ENCODE assay signal across 1 cellular context in the genomic region with DNA sequence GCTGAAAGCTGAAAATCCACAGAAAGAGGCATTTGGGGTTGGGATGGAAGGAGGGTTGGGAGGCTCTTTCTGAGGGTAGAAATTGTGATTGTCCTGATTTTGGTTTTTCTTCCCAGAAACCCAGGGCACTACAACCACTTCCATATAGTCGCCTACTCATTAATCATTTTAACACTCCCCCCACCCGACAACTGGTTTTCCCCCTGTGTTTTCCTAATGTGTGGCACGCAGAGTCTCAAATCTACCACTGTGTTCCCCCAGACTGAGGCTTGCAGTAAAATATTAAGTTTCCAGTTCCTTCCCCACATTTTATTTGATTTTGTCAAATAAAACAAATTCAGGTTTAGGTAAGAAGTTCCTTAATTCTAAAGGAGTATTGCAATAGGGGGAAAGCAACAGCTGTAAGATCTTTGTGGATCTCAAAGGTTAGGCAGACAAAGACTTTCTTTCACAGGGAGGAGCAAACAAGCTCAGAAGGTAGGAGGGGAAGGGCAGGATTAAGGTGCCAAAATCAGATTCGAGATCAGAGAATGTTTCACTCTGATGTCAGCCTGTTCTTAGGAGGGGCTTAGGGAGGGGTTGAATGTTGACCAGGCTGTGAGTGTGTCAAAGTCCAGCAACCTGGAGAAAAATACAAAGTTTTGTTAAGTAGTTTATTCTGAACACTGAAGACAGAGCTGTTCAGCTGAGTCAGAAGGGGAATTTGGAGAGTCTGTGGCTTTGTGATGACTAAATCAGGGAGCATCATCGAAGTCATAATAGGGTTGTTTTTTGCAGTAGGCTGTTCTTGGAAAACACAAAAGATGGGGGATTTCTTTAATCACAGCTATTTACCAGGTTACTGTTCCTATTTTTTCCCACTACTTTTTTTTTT.
A peak's percentile ranks its signal among the peaks of the same experiment; 100 is the strongest.
TF ChIP-seq lines count a peak whose summit lies in the region.

No MANE protein-coding gene starts in this region.

TF ChIP-seq in HepG2, 621 proteins besides CTCF, POLR2A, EP300 and RAD21 (continued from another document and continues in another):
- TF ChIP-seq REST (IDR thresholded peaks at IDR 0.05; ENCODE audit: borderline replicate concordance in 1 of 2, low read depth in 1 of 2, low read length in 2 of 2) (no peak; a peak in 1 of 4 replicates), ZXDC (CRISPR knock-in tag; IDR thresholded peaks at IDR 0.05) (no peak), CBFB (CRISPR knock-in tag; IDR thresholded peaks at IDR 0.05) (no peak), MATR3 (CRISPR knock-in tag; IDR thresholded peaks at IDR 0.05) (no peak), GABPA (IDR thresholded peaks at IDR 0.05; ENCODE audit: low read depth, low read length) (no peak), GABPA (CRISPR knock-in tag; IDR thresholded peaks at IDR 0.05; ENCODE audit: low read depth) (no peak), ZNF556 (CRISPR knock-in tag; IDR thresholded peaks at IDR 0.05; ENCODE audit: borderline replicate concordance) (no peak), CEBPB (IDR thresholded peaks at IDR 0.05; ENCODE audit: borderline replicate concordance, low read depth, low read length) (no peak), ZNF260 (CRISPR knock-in tag; IDR thresholded peaks at IDR 0.05; ENCODE audit: borderline replicate concordance, low read depth) (no peak), ZNF546 (CRISPR knock-in tag; conservative IDR thresholded peaks at IDR 0.05) (no peak), ZFP90 (CRISPR knock-in tag; IDR thresholded peaks at IDR 0.05; ENCODE audit: borderline replicate concordance) (no peak), ZKSCAN8 (CRISPR knock-in tag; IDR thresholded peaks at IDR 0.05; ENCODE audit: borderline replicate concordance) (peak; percentile 42; the same call in 1 of the 2 replicates), ZBTB7A (CRISPR knock-in tag; IDR thresholded peaks at IDR 0.05) (no peak), EZH2 (conservative IDR thresholded peaks at IDR 0.05; ENCODE audit: low read depth, low read length) (no peak), ZNF138 (CRISPR knock-in tag; IDR thresholded peaks at IDR 0.05; ENCODE audit: low read depth) (no peak), ZNF768 (CRISPR knock-in tag; IDR thresholded peaks at IDR 0.05) (no peak), NRL (CRISPR knock-in tag; IDR thresholded peaks at IDR 0.05; ENCODE audit: borderline replicate concordance) (no peak), ZNF160 (CRISPR knock-in tag; IDR thresholded peaks at IDR 0.05) (no peak), FOXC1 (CRISPR knock-in tag; IDR thresholded peaks at IDR 0.05; ENCODE audit: borderline replicate concordance) (no peak), STAG1 (CRISPR knock-in tag; IDR thresholded peaks at IDR 0.05) (no peak), ZNF549 (CRISPR knock-in tag; IDR thresholded peaks at IDR 0.05) (no peak), ZNF367 (CRISPR knock-in tag; IDR thresholded peaks at IDR 0.05; ENCODE audit: borderline replicate concordance) (no peak), SKI (IDR thresholded peaks at IDR 0.05; ENCODE audit: partially characterized antibody) (no peak), ZNF652 (CRISPR knock-in tag; IDR thresholded peaks at IDR 0.05; ENCODE audit: borderline replicate concordance, low read depth) (no peak), PHF20 (CRISPR knock-in tag; IDR thresholded peaks at IDR 0.05) (no peak), ZNF333 (CRISPR knock-in tag; IDR thresholded peaks at IDR 0.05; ENCODE audit: borderline replicate concordance) (no peak), TEAD3 (CRISPR knock-in tag; optimal IDR thresholded peaks at IDR 0.05; ENCODE audit: borderline replicate concordance) (peak; percentile 40)
- TF ChIP-seq, protein P1, sequence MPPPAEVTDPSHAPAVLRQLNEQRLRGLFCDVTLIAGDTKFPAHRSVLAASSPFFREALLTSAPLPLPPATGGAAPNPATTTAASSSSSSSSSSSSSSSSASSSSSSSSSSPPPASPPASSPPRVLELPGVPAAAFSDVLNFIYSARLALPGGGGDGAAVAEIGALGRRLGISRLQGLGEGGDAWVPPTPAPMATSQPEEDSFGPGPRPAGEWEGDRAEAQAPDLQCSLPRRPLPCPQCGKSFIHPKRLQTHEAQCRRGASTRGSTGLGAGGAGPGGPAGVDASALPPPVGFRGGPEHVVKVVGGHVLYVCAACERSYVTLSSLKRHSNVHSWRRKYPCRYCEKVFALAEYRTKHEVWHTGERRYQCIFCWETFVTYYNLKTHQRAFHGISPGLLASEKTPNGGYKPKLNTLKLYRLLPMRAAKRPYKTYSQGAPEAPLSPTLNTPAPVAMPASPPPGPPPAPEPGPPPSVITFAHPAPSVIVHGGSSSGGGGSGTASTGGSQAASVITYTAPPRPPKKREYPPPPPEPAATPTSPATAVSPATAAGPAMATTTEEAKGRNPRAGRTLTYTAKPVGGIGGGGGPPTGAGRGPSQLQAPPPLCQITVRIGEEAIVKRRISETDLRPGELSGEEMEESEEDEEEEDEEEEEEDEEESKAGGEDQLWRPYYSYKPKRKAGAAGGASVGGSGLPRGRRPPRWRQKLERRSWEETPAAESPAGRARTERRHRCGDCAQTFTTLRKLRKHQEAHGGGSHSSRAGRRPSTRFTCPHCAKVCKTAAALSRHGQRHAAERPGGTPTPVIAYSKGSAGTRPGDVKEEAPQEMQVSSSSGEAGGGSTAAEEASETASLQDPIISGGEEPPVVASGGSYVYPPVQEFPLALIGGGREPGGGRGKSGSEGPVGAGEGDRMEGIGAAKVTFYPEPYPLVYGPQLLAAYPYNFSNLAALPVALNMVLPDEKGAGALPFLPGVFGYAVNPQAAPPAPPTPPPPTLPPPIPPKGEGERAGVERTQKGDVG (CRISPR knock-in tag; IDR thresholded peaks at IDR 0.05; ENCODE audit: borderline replicate concordance), result no peak
- TF ChIP-seq, protein P2, sequence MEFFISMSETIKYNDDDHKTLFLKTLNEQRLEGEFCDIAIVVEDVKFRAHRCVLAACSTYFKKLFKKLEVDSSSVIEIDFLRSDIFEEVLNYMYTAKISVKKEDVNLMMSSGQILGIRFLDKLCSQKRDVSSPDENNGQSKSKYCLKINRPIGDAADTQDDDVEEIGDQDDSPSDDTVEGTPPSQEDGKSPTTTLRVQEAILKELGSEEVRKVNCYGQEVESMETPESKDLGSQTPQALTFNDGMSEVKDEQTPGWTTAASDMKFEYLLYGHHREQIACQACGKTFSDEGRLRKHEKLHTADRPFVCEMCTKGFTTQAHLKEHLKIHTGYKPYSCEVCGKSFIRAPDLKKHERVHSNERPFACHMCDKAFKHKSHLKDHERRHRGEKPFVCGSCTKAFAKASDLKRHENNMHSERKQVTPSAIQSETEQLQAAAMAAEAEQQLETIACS (CRISPR knock-in tag; IDR thresholded peaks at IDR 0.05), result no peak
- TF ChIP-seq, protein P3, sequence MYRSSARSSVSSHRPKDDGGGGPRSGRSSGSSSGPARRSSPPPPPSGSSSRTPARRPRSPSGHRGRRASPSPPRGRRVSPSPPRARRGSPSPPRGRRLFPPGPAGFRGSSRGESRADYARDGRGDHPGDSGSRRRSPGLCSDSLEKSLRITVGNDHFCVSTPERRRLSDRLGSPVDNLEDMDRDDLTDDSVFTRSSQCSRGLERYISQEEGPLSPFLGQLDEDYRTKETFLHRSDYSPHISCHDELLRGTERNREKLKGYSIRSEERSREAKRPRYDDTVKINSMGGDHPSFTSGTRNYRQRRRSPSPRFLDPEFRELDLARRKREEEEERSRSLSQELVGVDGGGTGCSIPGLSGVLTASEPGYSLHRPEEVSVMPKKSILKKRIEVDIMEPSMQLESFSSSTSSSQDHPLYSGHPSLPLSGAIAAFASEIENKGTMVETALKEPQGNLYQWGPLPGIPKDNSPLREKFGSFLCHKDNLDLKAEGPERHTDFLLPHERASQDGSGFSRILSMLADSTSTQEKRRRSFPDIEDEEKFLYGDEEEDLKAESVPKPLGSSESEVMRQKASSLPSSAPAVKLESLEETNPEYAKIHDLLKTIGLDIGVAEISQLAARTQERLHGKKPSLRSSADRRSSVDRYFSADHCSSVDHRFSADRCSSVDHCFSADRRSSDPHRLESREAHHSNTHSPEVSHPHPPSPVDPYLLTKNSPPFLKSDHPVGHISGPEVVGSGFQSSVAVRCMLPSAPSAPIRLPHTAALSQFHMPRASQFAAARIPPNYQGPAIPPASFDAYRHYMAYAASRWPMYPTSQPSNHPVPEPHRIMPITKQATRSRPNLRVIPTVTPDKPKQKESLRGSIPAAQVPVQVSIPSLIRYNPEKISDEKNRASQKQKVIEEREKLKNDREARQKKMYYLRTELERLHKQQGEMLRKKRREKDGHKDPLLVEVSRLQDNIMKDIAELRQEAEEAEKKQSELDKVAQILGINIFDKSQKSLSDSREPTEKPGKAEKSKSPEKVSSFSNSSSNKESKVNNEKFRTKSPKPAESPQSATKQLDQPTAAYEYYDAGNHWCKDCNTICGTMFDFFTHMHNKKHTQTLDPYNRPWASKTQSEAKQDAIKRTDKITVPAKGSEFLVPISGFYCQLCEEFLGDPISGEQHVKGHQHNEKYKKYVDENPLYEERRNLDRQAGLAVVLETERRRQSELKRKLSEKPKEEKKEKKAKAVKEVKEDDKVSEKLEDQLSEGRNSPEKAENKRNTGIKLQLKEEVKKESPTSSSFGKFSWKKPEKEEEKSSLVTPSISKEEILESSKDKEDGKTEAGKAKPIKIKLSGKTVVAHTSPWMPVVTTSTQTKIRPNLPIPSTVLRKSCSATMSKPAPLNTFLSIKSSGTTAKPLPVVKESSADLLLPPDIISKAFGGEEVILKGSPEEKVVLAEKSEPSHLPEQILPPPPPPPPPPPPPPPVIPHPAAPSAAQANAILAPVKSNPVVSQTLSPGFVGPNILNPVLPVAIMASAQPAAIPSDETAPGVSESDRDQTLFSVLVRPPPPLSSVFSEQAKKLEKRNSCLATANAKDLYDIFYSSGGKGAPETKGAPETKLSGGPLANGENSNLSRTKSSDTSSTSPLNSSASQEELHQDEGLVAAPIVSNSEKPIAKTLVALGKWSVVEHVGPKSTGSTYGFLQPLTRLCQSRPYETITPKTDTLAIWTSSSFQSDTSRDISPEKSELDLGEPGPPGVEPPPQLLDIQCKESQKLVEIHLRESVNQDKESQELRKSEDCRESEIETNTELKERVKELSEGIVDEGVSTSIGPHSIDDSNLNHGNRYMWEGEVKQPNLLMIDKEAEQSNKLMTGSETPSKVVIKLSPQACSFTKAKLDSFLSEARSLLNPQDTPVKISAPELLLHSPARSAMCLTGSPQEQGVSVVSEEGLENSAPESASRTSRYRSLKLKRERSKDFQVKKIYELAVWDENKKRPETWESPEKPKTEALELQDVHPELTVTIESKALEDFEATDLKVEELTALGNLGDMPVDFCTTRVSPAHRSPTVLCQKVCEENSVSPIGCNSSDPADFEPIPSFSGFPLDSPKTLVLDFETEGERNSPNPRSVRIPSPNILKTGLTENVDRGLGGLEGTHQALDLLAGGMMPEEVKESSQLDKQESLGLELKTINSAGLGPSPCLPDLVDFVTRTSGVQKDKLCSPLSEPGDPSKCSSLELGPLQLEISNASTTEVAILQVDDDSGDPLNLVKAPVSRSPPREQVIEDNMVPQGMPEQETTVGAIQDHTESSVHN (CRISPR knock-in tag; IDR thresholded peaks at IDR 0.05), result no peak
